In the genomic region with DNA sequence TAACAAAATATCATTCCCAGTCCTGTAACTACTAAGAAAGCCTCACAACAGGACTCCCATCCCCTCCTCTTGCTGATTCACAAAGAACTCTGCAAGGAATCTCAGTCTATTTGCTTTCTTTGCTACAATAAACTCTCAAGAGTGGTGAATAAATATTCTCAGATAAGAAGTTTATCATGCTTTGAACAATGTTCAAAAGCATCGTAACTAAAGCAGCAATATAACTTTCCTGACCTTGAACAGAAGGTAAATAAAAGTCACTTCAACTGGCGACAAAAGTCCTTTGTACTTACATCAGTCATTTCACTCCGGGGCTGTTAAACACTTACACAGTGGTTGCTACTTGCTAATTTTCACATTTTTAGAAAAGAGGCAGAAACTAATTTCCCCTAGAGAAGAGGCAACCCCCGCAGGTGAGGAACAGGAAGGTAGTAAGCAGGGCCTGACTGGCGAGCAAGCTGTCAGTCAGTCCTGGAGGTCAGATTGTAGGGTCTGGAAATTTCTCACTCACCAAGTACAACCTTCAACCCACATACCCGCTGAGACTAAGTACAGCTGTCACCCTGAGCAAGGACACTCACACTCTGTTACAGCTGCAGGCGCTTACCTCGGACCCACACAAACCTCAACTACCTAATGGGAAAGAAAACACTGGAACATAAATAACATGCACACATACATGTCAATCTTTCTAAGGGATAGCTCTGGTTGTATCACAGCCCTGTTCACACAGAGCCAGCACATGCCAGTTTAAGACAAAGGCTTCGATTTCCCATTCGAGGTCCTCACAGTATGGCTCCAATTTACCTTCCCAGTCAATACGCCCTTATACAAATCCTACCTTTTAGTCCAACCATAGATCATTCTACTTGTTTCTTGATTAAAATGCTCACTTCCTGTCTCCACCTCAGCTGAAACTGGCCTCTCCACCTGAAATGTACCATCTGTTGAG, we compare ENCODE assay signal across 18 cellular contexts.
DNase-seq lines count a peak whose midpoint lies in the region; ATAC-seq, FAIRE-seq and TF ChIP-seq lines count a peak whose summit lies in the region.
"Had no signal": no experiment of that assay in that cellular context is flagged by ENCODE, and none has a peak within 500 bp of the region (broad histone marks: within the 10 kb centered on the region; RNA-seq: fewer than 3 reads in every experiment).

No MANE protein-coding gene starts in this region.

- H3K4me3 ChIP-seq in HepG2 (replicated peaks in 1 of 3; ENCODE audit: insufficient read depth in 1 of 3, low read depth in 2 of 3, low read length in 3 of 3) (peak overlapping the region in 2 of 3 experiments; percentile 37 to 41; a peak in 2 of 6 replicates), right lobe of liver (no peak overlapping the region), body of pancreas (no peak overlapping the region), mucosa of descending colon (no peak overlapping the region), dorsolateral prefrontal cortex (no peak overlapping the region)
- H3K4me3 ChIP-seq: heart right ventricle had no signal

- 0 out of 2 replicates have a peak, but pooled peaks cover 3% of the 10 kb centered on the region for H4K20me1 ChIP-seq in HepG2 (ENCODE audit: insufficient read depth, low read length)

- H3K4me2 ChIP-seq in HepG2 (ENCODE audit: low read depth, low read length), result peak overlapping the region; percentile 65

- H3K36me3 ChIP-seq in HepG2 (replicated peaks in 1 of 2; ENCODE audit: control insufficient read depth in 1 of 2, insufficient read depth in 2 of 2, low read length in 2 of 2) (no peaks in the 10 kb centered on the region), right lobe of liver (no peaks in the 10 kb centered on the region), body of pancreas (replicated peaks in 1 of 2; ENCODE audit: insufficient read depth in 1 of 2, low read depth in 2 of 2) (no peaks in the 10 kb centered on the region), mucosa of descending colon (ENCODE audit: low read depth) (no peaks in the 10 kb centered on the region)
- H3K36me3 ChIP-seq: heart right ventricle had no signal

- no peaks in the 10 kb centered on the region for H3K27me3 ChIP-seq in HepG2 (ENCODE audit: control insufficient read depth in 1 of 2, insufficient read depth in 2 of 2, low read length in 2 of 2)
- H3K27me3 ChIP-seq in right lobe of liver, result no peaks in the 10 kb centered on the region
- no peaks in the 10 kb centered on the region for H3K27me3 ChIP-seq in body of pancreas
- H3K27me3 ChIP-seq in dorsolateral prefrontal cortex, result no peaks in the 10 kb centered on the region
- H3K27me3 ChIP-seq: heart right ventricle had no signal

- TF ChIP-seq EP300 in HepG2 (IDR thresholded peaks at IDR 0.05; ENCODE audit: low read depth in 2 of 2, low read length in 2 of 2), result peak in 1 of 2 experiments; percentile 92; a peak in 2 of 4 replicates
- peak; percentile 75; the same call in 1 of the 2 replicates for TF ChIP-seq EP300 in HepG2 (CRISPR knock-in tag; IDR thresholded peaks at IDR 0.05; ENCODE audit: borderline replicate concordance)

- 23% methylated on average over 11 of the region's 11 CpGs for whole genome bisulfite sequencing in HepG2 (ENCODE audit: low lambda C conversion rate)
- 43% methylated on average over 11 of the region's 11 CpGs for WGBS in right lobe of liver (ENCODE audit: insufficient coverage, low coverage, low lambda C conversion rate, missing lambda C conversion rate)
- WGBS in body of pancreas, 2 donors, result 23 to 24% methylated on average over 11 of the region's 11 CpGs

- peak overlapping the region; percentile 61 for H3K9ac ChIP-seq in HepG2 (ENCODE audit: insufficient read depth, low read depth, low read length)

- TF ChIP-seq RAD21 in HepG2 (CRISPR knock-in tag; IDR thresholded peaks at IDR 0.05), result no peak

- BruUV-seq in HepG2 (replicated peaks; lab: Mats Ljungman, UMichigan), result TSS peak; percentile 62

- H3K27ac ChIP-seq in HepG2 (ENCODE audit: extremely low read length, insufficient read depth, low read length), result peak overlapping the region; percentile 88
- H3K27ac ChIP-seq in right lobe of liver, result no peak overlapping the region
- peak overlapping the region; percentile 77 to 91 (median 86) for H3K27ac ChIP-seq in body of pancreas
- H3K27ac ChIP-seq in dorsolateral prefrontal cortex, result peak overlapping the region in 18 of 59 donors; percentile 0 to 64 (median 18)
- H3K27ac ChIP-seq: heart right ventricle had no signal

- 0 out of 4 replicates have a peak, but pooled peaks of 1 of the 2 experiments have one; percentile 24 for TF ChIP-seq POLR2A in HepG2 (IDR thresholded peaks at IDR 0.05; ENCODE audit: insufficient read depth in 1 of 2, low read depth in 2 of 2, low read length in 2 of 2)
- no peak for TF ChIP-seq POLR2A in right lobe of liver (IDR thresholded peaks at IDR 0.05)
- peak in 2 of 3 donors; percentile 20 to 33 for TF ChIP-seq POLR2A in body of pancreas (IDR thresholded peaks at IDR 0.05)

- TF ChIP-seq CTCF in HepG2 (CRISPR knock-in tag; IDR thresholded peaks at IDR 0.05) (no peak), right lobe of liver (IDR thresholded peaks at IDR 0.05) (no peak), body of pancreas (IDR thresholded peaks at IDR 0.05) (no peak), mucosa of descending colon (IDR thresholded peaks at IDR 0.05) (no peak), dorsolateral prefrontal cortex (IDR thresholded peaks at IDR 0.05 in 54 of 56, conservative IDR thresholded peaks at IDR 0.05 in 2 of 56; ENCODE audit: low read depth in 1 of 56, partially characterized antibody in 56 of 56) (no peak)

- no peak overlapping the region for H2AFZ ChIP-seq in HepG2 (ENCODE audit: low read length)

- DNase-seq in HepG2 (ENCODE audit: low spot score), result peak; percentile 89
- DNase-seq in right lobe of liver, result no peak
- peak; percentile 48 to 72 (median 60) for DNase-seq in body of pancreas
- DNase-seq in mucosa of descending colon, result no peak
- DNase-seq in dorsolateral prefrontal cortex, result no peak
- DNase-seq in activated CD8-positive, alpha-beta memory T cell treated with anti-CD3 and anti-CD28 coated beads for 24 hours, result no peak
- no peak for DNase-seq in GF-D8 (lab: John Stamatoyannopoulos, UW)
- no peak for DNase-seq in DMS114 treated with DMSO at 0.1 percent for 48 hours (lab: John Stamatoyannopoulos, UW; ENCODE audit: unreplicated experiment)
- DNase-seq: ACHN; activated CD4-positive, alpha-beta T cell treated with anti-CD3 and anti-CD28 coated beads for 36 hours; activated naive CD8-positive, alpha-beta T cell treated with anti-CD3 and anti-CD28 coated beads for 36 hours; activated T-cell treated with anti-CD3 and anti-CD28 coated beads, Interleukin-2, amount 50 U/mL, for 1 hour; heart right ventricle; left cardiac atrium; NCI-H524 treated with DMSO at 0.1 percent for 48 hours; stimulated activated naive CD8-positive, alpha-beta T cell treated with anti-CD3 and anti-CD28 coated beads, Interleukin-15, amount 100 ng/mL, for 72 hours; T-helper 17 cell had no signal

- intact Hi-C loops in HepG2 (cut with micrococcal nuclease; ENCODE audit: unreplicated experiment), result loop anchor here (1.0 to 5.0 kb wide), 3 partner anchors 17 to 56 kb away; no protein-coding TSS in a partner anchor
- intact Hi-C loops in right lobe of liver (cut with DNase I), result no loop called here
- intact Hi-C loops in body of pancreas (cut with DNase I), result no loop called here
- intact Hi-C loops in mucosa of descending colon (cut with DNase I, micrococcal nuclease), result no loop called here
- intact Hi-C loops in dorsolateral prefrontal cortex (cut with DNase I), result no loop called here

- FAIRE-seq in HepG2 (lab: Jason Lieb, UNC), result peak; percentile 93
- FAIRE-seq: HTR-8/SVneo had no signal

- no peaks in the 10 kb centered on the region for H3K9me3 ChIP-seq in HepG2 (ENCODE audit: low read length)
- no peaks in the 10 kb centered on the region for H3K9me3 ChIP-seq in right lobe of liver
- H3K9me3 ChIP-seq in body of pancreas, result no peaks in the 10 kb centered on the region
- H3K9me3 ChIP-seq in mucosa of descending colon, result no peaks in the 10 kb centered on the region

- H3K79me2 ChIP-seq in HepG2 (ENCODE audit: insufficient read depth, low read length), result peaks cover 39% of the 10 kb centered on the region

- POLR2A ChIA-PET in HepG2 (lab: Yijun Ruan, JAX), result interaction anchor here (1.0 to 1.7 kb wide), 2 partner anchors 15 to 37 kb away, joined by 7 to 33 read pairs; no protein-coding TSS in a partner anchor

- ATAC-seq in HepG2 (peak; percentile 97), right lobe of liver (no peak), body of pancreas (peak; percentile 89), mucosa of descending colon (peak; percentile 90)
- ATAC-seq: activated CD4-positive, alpha-beta T cell treated with anti-CD3 and anti-CD28 coated beads for 36 hours; left cardiac atrium; stimulated activated naive CD8-positive, alpha-beta T cell treated with anti-CD3 and anti-CD28 coated beads, Interleukin-15, amount 100 ng/mL, for 72 hours; T-helper 17 cell had no signal

- in situ Hi-C loops in HepG2 (cut with HindIII; ENCODE audit: extremely low pct_ligation_motif_present, low pct_unique_long_range_greater_than_20kb), result no loop called here

- CTCF ChIA-PET in HepG2 (lab: Yijun Ruan, JAX; ENCODE audit: low intra/inter-chr PET ratio, low total read pairs), result no interaction called here

- peaks cover 36% of the 10 kb centered on the region for H3K4me1 ChIP-seq in HepG2 (ENCODE audit: insufficient read depth, low read length)
- no peaks in the 10 kb centered on the region for H3K4me1 ChIP-seq in right lobe of liver
- H3K4me1 ChIP-seq in body of pancreas, result peaks cover 38% of the 10 kb centered on the region
- peaks cover 12% of the 10 kb centered on the region for H3K4me1 ChIP-seq in mucosa of descending colon (ENCODE audit: low read depth)

TF ChIP-seq in HepG2, 621 proteins besides CTCF, POLR2A, EP300 and RAD21 (continues in another document):
- TF ChIP-seq, protein P1, sequence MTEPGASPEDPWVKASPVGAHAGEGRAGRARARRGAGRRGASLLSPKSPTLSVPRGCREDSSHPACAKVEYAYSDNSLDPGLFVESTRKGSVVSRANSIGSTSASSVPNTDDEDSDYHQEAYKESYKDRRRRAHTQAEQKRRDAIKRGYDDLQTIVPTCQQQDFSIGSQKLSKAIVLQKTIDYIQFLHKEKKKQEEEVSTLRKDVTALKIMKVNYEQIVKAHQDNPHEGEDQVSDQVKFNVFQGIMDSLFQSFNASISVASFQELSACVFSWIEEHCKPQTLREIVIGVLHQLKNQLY (CRISPR knock-in tag; IDR thresholded peaks at IDR 0.05), result no peak
- TF ChIP-seq SALL1 (CRISPR knock-in tag; IDR thresholded peaks at IDR 0.05) (peak; percentile 54), ZNF879 (CRISPR knock-in tag; IDR thresholded peaks at IDR 0.05) (no peak), CEBPG (CRISPR knock-in tag; IDR thresholded peaks at IDR 0.05) (peak; percentile 41)

Comparison
In these comparisons a context has a peak if more than half of its experiments do, and no peak if none do; other contexts are left out.
1. ATAC-seq: peak in HepG2 (single experiment), body of pancreas (single experiment) and mucosa of descending colon (single experiment); none in right lobe of liver (0 of 4).
2. DNase-seq: peak in HepG2 (single experiment) and body of pancreas (4 of 4); none in right lobe of liver (0 of 3), mucosa of descending colon (0 of 3), dorsolateral prefrontal cortex (0 of 10), activated CD8-positive, alpha-beta memory T cell treated with anti-CD3 and anti-CD28 coated beads for 24 hours (single experiment), GF-D8 (single experiment) and DMS114 treated with DMSO at 0.1 percent for 48 hours (single experiment).
3. H3K27ac ChIP-seq: peak in HepG2 (single experiment) and body of pancreas (4 of 4); none in right lobe of liver (0 of 3).
4. H3K4me3 ChIP-seq: peak in HepG2 (2 of 3); none in right lobe of liver (0 of 3), body of pancreas (0 of 2), mucosa of descending colon (single experiment) and dorsolateral prefrontal cortex (0 of 59).